Comparison of ENCODE assay signal across 21 cellular contexts in genomic region chr22:47166446-47167016, GRCh38.
DNase-seq lines count a peak whose midpoint lies in the region; ATAC-seq, FAIRE-seq and TF ChIP-seq lines count a peak whose summit lies in the region.
"Had no signal": no experiment of that assay in that cellular context is flagged by ENCODE, and none has a peak within 500 bp of the region (broad histone marks: within the 10 kb centered on the region; RNA-seq: fewer than 3 reads in every experiment).

No MANE protein-coding gene starts in this region.

- H3K27ac ChIP-seq in right lobe of liver = no peak overlapping the region
- no peak overlapping the region for H3K27ac ChIP-seq in HepG2 (ENCODE audit: extremely low read length, insufficient read depth, low read length)
- H3K27ac ChIP-seq in WERI-Rb-1 = no peak overlapping the region
- H3K27ac ChIP-seq: hepatocyte had no signal

- H3K36me3 ChIP-seq in right lobe of liver (no peaks in the 10 kb centered on the region), HepG2 (replicated peaks in 1 of 2; ENCODE audit: control insufficient read depth in 1 of 2, insufficient read depth in 2 of 2, low read length in 2 of 2) (peaks cover 1 to 3% of the 10 kb centered on the region in 2 experiments; a peak in 4 of 5 replicates), WERI-Rb-1 (no peaks in the 10 kb centered on the region)
- H3K36me3 ChIP-seq: MG63 had no signal

- peaks cover 4% of the 10 kb centered on the region; the same call in 1 of the 2 replicates for H4K20me1 ChIP-seq in HepG2 (ENCODE audit: insufficient read depth, low read length)

- H3K27me3 ChIP-seq in right lobe of liver (no peaks in the 10 kb centered on the region), HepG2 (ENCODE audit: control insufficient read depth in 1 of 2, insufficient read depth in 2 of 2, low read length in 2 of 2) (no peaks in the 10 kb centered on the region), WERI-Rb-1 (ENCODE audit: insufficient read depth, low read depth, severe bottlenecking) (no peaks in the 10 kb centered on the region)
- H3K27me3 ChIP-seq: hepatocyte, MG63 had no signal

- no peak overlapping the region for H2AFZ ChIP-seq in HepG2 (ENCODE audit: low read length)
- H2AFZ ChIP-seq: hepatocyte had no signal

- H3K4me1 ChIP-seq in right lobe of liver = no peaks in the 10 kb centered on the region
- peaks cover 36% of the 10 kb centered on the region for H3K4me1 ChIP-seq in HepG2 (ENCODE audit: insufficient read depth, low read length)

- CTCF ChIA-PET in HepG2 (lab: Yijun Ruan, JAX; ENCODE audit: low intra/inter-chr PET ratio, low total read pairs) = no interaction called here

- POLR2A ChIA-PET in HepG2 (lab: Yijun Ruan, JAX) = no interaction called here

- H3K9me3 ChIP-seq in right lobe of liver = no peaks in the 10 kb centered on the region
- no peaks in the 10 kb centered on the region for H3K9me3 ChIP-seq in HepG2 (ENCODE audit: low read length)
- no peaks in the 10 kb centered on the region for H3K9me3 ChIP-seq in WERI-Rb-1 (ENCODE audit: severe bottlenecking)
- H3K9me3 ChIP-seq: MG63, mucosa of descending colon, SK-N-SH had no signal

- no peak for TF ChIP-seq EP300 in HepG2 (IDR thresholded peaks at IDR 0.05; ENCODE audit: low read depth in 2 of 2, low read length in 2 of 2)
- no peak for TF ChIP-seq EP300 in HepG2 (CRISPR knock-in tag; IDR thresholded peaks at IDR 0.05; ENCODE audit: borderline replicate concordance)

- H3K4me3 ChIP-seq in right lobe of liver (no peak overlapping the region), HepG2 (replicated peaks in 1 of 3; ENCODE audit: insufficient read depth in 1 of 3, low read depth in 2 of 3, low read length in 3 of 3) (no peak overlapping the region), WERI-Rb-1 (ENCODE audit: low read depth, low read length) (no peak overlapping the region)
- H3K4me3 ChIP-seq: GM12878, hepatocyte, MG63, mucosa of descending colon had no signal

- no peak overlapping the region for H3K4me2 ChIP-seq in HepG2 (ENCODE audit: low read depth, low read length)
- H3K4me2 ChIP-seq: hepatocyte, SK-N-SH had no signal

- no peak overlapping the region for H3K9ac ChIP-seq in HepG2 (ENCODE audit: insufficient read depth, low read depth, low read length)
- H3K9ac ChIP-seq: SK-N-SH had no signal

- intact Hi-C loops in right lobe of liver (cut with DNase I) = no loop called here
- intact Hi-C loops in HepG2 (cut with micrococcal nuclease; ENCODE audit: unreplicated experiment) = no loop called here

- 96% methylated on average over 7 of the region's 10 CpGs for WGBS in right lobe of liver (ENCODE audit: insufficient coverage, low coverage, low lambda C conversion rate, missing lambda C conversion rate)
- WGBS in HepG2 (ENCODE audit: low lambda C conversion rate) = 95% methylated on average over 9 of the region's 10 CpGs

- no peak for FAIRE-seq in HepG2 (lab: Jason Lieb, UNC)
- FAIRE-seq: bronchial epithelial cell, GM12878 had no signal

- DNase-seq in right lobe of liver (peak in 2 of 3 donors; percentile 27 to 48), HepG2 (ENCODE audit: low spot score) (no peak), WERI-Rb-1 (peak; percentile 5), mesenteric fat pad (ENCODE audit: low spot score) (peak; percentile 75)
- DNase-seq in activated naive CD4-positive, alpha-beta T cell treated with Interleukin-2 at 50 U/mL for 16 hours = no peak
- DNase-seq: activated CD4-positive, alpha-beta T cell treated with anti-CD3 and anti-CD28 coated beads, Interleukin-2, amount 10 ng/mL, durations not matched to agents 24 days and 14 days; activated CD8-positive, alpha-beta memory T cell treated with anti-CD3 and anti-CD28 coated beads, Interleukin-2, amount 50 U/mL, for 4 hours; activated naive CD8-positive, alpha-beta T cell treated with anti-CD3 and anti-CD28 coated beads for 36 hours; Calu3; effector CD8-positive, alpha-beta T cell; kidney glomerular epithelial cell; MG63; NCI-H187 treated with DMSO at 0.1 percent for 48 hours; SK-N-SH; stimulated activated CD4-positive, alpha-beta T cell treated with anti-CD3 and anti-CD28 coated beads, Interleukin-2, amount 100 ng/mL, for 24 hours had no signal

- TF ChIP-seq CTCF in right lobe of liver (IDR thresholded peaks at IDR 0.05) (no peak), HepG2 (CRISPR knock-in tag; IDR thresholded peaks at IDR 0.05) (no peak), WERI-Rb-1 (IDR thresholded peaks at IDR 0.05; ENCODE audit: low read depth, low read length) (no peak)

- TF ChIP-seq POLR2A in right lobe of liver (IDR thresholded peaks at IDR 0.05) = no peak
- no peak for TF ChIP-seq POLR2A in HepG2 (IDR thresholded peaks at IDR 0.05; ENCODE audit: insufficient read depth in 1 of 2, low read depth in 2 of 2, low read length in 2 of 2)

- H3K79me2 ChIP-seq in HepG2 (ENCODE audit: insufficient read depth, low read length) = no peaks in the 10 kb centered on the region
- H3K79me2 ChIP-seq: hepatocyte had no signal

- no peak for TF ChIP-seq RAD21 in HepG2 (CRISPR knock-in tag; IDR thresholded peaks at IDR 0.05)

- ATAC-seq in right lobe of liver (no peak), HepG2 (no peak), HG02870 (IDR thresholded peaks at IDR 0.05; ENCODE audit: unreplicated experiment) (no peak), HG03025 (IDR thresholded peaks at IDR 0.05; ENCODE audit: low FRiP score, unreplicated experiment) (no peak)
- ATAC-seq: GM12878, mucosa of descending colon had no signal

- in situ Hi-C loops in HepG2 (cut with HindIII; ENCODE audit: extremely low pct_ligation_motif_present, low pct_unique_long_range_greater_than_20kb) = no loop called here

- BruUV-seq in HepG2 (replicated peaks; lab: Mats Ljungman, UMichigan) = no TSS peak

TF ChIP-seq in HepG2, 621 proteins besides CTCF, POLR2A, EP300 and RAD21 (continues in another document):
- no peak for TF ChIP-seq ZNF17 (CRISPR knock-in tag; IDR thresholded peaks at IDR 0.05)
- no peak for TF ChIP-seq HNF1B (CRISPR knock-in tag; IDR thresholded peaks at IDR 0.05)
- TF ChIP-seq ZC3H13 (CRISPR knock-in tag; IDR thresholded peaks at IDR 0.05) = no peak
- no peak for TF ChIP-seq MTF2 (CRISPR knock-in tag; IDR thresholded peaks at IDR 0.05; ENCODE audit: borderline replicate concordance)
- TF ChIP-seq TARDBP (CRISPR knock-in tag; IDR thresholded peaks at IDR 0.05) = no peak
- TF ChIP-seq, protein P1, sequence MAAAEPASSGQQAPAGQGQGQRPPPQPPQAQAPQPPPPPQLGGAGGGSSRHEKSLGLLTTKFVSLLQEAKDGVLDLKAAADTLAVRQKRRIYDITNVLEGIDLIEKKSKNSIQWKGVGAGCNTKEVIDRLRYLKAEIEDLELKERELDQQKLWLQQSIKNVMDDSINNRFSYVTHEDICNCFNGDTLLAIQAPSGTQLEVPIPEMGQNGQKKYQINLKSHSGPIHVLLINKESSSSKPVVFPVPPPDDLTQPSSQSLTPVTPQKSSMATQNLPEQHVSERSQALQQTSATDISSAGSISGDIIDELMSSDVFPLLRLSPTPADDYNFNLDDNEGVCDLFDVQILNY (CRISPR knock-in tag; conservative IDR thresholded peaks at IDR 0.05) = no peak
- TF ChIP-seq SP4 (CRISPR knock-in tag; IDR thresholded peaks at IDR 0.05) = no peak
- no peak for TF ChIP-seq NFRKB (IDR thresholded peaks at IDR 0.05)
- TF ChIP-seq, protein P2, sequence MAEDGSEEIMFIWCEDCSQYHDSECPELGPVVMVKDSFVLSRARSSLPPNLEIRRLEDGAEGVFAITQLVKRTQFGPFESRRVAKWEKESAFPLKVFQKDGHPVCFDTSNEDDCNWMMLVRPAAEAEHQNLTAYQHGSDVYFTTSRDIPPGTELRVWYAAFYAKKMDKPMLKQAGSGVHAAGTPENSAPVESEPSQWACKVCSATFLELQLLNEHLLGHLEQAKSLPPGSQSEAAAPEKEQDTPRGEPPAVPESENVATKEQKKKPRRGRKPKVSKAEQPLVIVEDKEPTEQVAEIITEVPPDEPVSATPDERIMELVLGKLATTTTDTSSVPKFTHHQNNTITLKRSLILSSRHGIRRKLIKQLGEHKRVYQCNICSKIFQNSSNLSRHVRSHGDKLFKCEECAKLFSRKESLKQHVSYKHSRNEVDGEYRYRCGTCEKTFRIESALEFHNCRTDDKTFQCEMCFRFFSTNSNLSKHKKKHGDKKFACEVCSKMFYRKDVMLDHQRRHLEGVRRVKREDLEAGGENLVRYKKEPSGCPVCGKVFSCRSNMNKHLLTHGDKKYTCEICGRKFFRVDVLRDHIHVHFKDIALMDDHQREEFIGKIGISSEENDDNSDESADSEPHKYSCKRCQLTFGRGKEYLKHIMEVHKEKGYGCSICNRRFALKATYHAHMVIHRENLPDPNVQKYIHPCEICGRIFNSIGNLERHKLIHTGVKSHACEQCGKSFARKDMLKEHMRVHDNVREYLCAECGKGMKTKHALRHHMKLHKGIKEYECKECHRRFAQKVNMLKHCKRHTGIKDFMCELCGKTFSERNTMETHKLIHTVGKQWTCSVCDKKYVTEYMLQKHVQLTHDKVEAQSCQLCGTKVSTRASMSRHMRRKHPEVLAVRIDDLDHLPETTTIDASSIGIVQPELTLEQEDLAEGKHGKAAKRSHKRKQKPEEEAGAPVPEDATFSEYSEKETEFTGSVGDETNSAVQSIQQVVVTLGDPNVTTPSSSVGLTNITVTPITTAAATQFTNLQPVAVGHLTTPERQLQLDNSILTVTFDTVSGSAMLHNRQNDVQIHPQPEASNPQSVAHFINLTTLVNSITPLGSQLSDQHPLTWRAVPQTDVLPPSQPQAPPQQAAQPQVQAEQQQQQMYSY (CRISPR knock-in tag; IDR thresholded peaks at IDR 0.05) = no peak
- TF ChIP-seq, protein P3, sequence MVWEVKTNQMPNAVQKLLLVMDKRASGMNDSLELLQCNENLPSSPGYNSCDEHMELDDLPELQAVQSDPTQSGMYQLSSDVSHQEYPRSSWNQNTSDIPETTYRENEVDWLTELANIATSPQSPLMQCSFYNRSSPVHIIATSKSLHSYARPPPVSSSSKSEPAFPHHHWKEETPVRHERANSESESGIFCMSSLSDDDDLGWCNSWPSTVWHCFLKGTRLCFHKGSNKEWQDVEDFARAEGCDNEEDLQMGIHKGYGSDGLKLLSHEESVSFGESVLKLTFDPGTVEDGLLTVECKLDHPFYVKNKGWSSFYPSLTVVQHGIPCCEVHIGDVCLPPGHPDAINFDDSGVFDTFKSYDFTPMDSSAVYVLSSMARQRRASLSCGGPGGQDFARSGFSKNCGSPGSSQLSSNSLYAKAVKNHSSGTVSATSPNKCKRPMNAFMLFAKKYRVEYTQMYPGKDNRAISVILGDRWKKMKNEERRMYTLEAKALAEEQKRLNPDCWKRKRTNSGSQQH (CRISPR knock-in tag; IDR thresholded peaks at IDR 0.05; ENCODE audit: low read depth) = no peak

Comparison
In these comparisons a context has a peak if more than half of its experiments do, and no peak if none do; other contexts are left out.
1. DNase-seq: peak in right lobe of liver (2 of 3), WERI-Rb-1 (single experiment) and mesenteric fat pad (single experiment); none in HepG2 (single experiment) and activated naive CD4-positive, alpha-beta T cell treated with Interleukin-2 at 50 U/mL for 16 hours (single experiment).